Comparison of ENCODE assay signal across 30 cellular contexts in the genomic region with DNA sequence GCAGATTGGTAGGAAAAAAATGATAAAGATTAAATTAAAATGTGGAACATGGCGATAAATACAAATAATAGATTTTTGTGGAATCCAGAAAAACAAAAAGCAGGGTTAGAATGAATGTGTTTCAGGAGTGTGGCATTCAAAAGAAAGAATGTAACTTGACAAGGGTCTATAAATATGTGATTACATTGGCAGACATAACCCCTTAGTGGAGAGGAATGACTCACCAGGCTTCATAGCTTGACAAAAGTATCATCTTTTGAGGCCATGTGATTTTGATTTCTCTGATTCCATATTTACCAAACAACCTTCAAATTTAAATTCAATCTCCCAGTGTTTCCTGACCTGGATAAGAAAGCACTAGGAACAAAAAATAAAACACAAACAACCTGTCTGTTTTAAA. TPM values are rescaled to one million over a fixed set of nuclear protein-coding genes. Genes with fewer than 3 reads are reported as not detected.
DNase-seq lines count a peak whose midpoint lies in the region; ATAC-seq, FAIRE-seq and TF ChIP-seq lines count a peak whose summit lies in the region.
"Had no signal": no experiment of that assay in that cellular context is flagged by ENCODE, and none has a peak within 500 bp of the region (broad histone marks: within the 10 kb centered on the region; RNA-seq: fewer than 3 reads in every experiment).

No MANE protein-coding gene starts in this region.

- H3K9ac ChIP-seq in astrocyte (ENCODE audit: low read length) (no peak overlapping the region), mesendoderm (ENCODE audit: low read length) (no peak overlapping the region)

- no peaks in the 10 kb centered on the region for H3K27me3 ChIP-seq in astrocyte (ENCODE audit: insufficient read depth, low read length)
- H3K27me3 ChIP-seq in mesendoderm (ENCODE audit: insufficient read depth, low read length, poor library complexity): no peaks in the 10 kb centered on the region
- H3K27me3 ChIP-seq: body of pancreas, neutrophil, transverse colon had no signal

- peaks cover 10% of the 10 kb centered on the region for H3K4me1 Mint-ChIP-seq in astrocyte (ENCODE audit: low read depth, unreplicated experiment)
- H3K4me1 Mint-ChIP-seq: activated CD4-positive, alpha-beta T cell treated with anti-CD3 and anti-CD28 coated beads for 36 hours had no signal

- no peak overlapping the region for H3K23ac ChIP-seq in mesendoderm (ENCODE audit: low read length)

- H3K4ac ChIP-seq in mesendoderm (ENCODE audit: low read depth, low read length): no peak overlapping the region

- no peak overlapping the region for H2BK120ac ChIP-seq in mesendoderm (ENCODE audit: low read depth, low read length)

- H3K4me1 ChIP-seq in astrocyte (ENCODE audit: insufficient read depth, low read length): no peaks in the 10 kb centered on the region
- no peaks in the 10 kb centered on the region for H3K4me1 ChIP-seq in mesendoderm (ENCODE audit: control insufficient read depth, low read depth, low read length)
- H3K4me1 ChIP-seq: lower lobe of right lung had no signal

- no peaks in the 10 kb centered on the region for H3K27me3 Mint-ChIP-seq in astrocyte (ENCODE audit: low read depth, unreplicated experiment)
- H3K27me3 Mint-ChIP-seq: activated CD4-positive, alpha-beta T cell treated with anti-CD3 and anti-CD28 coated beads for 36 hours; dendritic cell treated with granulocyte-macrophage colony-stimulating factor and Interleukin-4, amounts not matched to agents 40 ng/mL and 50 ng/mL, for 4 days; stimulated activated naive CD8-positive, alpha-beta T cell treated with anti-CD3 and anti-CD28 coated beads, Interleukin-15, Interleukin-2, amounts not matched to agents 100 ng/mL and 50 ng/mL, for 24 hours had no signal

- no peak overlapping the region for H2AFZ ChIP-seq in astrocyte (ENCODE audit: low read depth, low read length)

- H2BK15ac ChIP-seq in mesendoderm (replicated peaks; ENCODE audit: low read depth): no peak overlapping the region

- H3K18ac ChIP-seq in mesendoderm (ENCODE audit: low read length): no peak overlapping the region

- no peaks in the 10 kb centered on the region for H3K9me3 ChIP-seq in astrocyte (ENCODE audit: insufficient read depth, low read depth, low read length)
- H3K9me3 ChIP-seq: body of pancreas had no signal

- no peak overlapping the region for H4K5ac ChIP-seq in mesendoderm (ENCODE audit: low read length)

- no peak overlapping the region for H2BK5ac ChIP-seq in mesendoderm (ENCODE audit: low read length)

- DNase-seq in AG20443 (ENCODE audit: low spot score) (peak; percentile 35), GM03348 (ENCODE audit: low spot score) (peak; percentile 60), astrocyte (ENCODE audit: low read depth) (peak; percentile 56), iris pigment epithelial cell (ENCODE audit: low read depth) (peak; percentile 68), mesendoderm (no peak), substantia nigra (lab: John Stamatoyannopoulos, UW) (no peak)
- DNase-seq: activated CD4-positive, alpha-beta T cell treated with anti-CD3 and anti-CD28 coated beads for 36 hours; body of pancreas; foreskin melanocyte; hippocampal formation; lower lobe of right lung; NCI-H1930; NCI-H526 treated with DMSO at 0.1 percent for 48 hours; Right ventricle myocardium superior; small intestine; stimulated activated CD4-positive, alpha-beta T cell treated with anti-CD3 and anti-CD28 coated beads, Interleukin-4, amount 100 ng/mL, for 1 hour; SW 1271; transverse colon had no signal

- no peak overlapping the region for H2AK5ac ChIP-seq in mesendoderm (ENCODE audit: low read length)

- no peaks in the 10 kb centered on the region for H4K20me1 ChIP-seq in astrocyte (ENCODE audit: insufficient read depth, low read length)

- no peak for TF ChIP-seq CTCF in astrocyte (IDR thresholded peaks at IDR 0.05; ENCODE audit: insufficient read depth, low read depth, low read length)

- no peak for ATAC-seq in GM19351 (IDR thresholded peaks at IDR 0.05; ENCODE audit: unreplicated experiment)
- ATAC-seq: activated CD4-positive, alpha-beta T cell treated with anti-CD3 and anti-CD28 coated beads for 36 hours; activated naive CD4-positive, alpha-beta T cell treated with anti-CD3 and anti-CD28 coated beads, Interleukin-2, amount 50 U/mL, for 72 hours; body of pancreas; lower lobe of right lung had no signal

- H3K36me3 ChIP-seq in astrocyte (ENCODE audit: insufficient read depth, low read length) (no peaks in the 10 kb centered on the region), mesendoderm (ENCODE audit: control insufficient read depth, insufficient read depth, low read length) (no peaks in the 10 kb centered on the region)
- H3K36me3 ChIP-seq: lower lobe of right lung, neutrophil, transverse colon had no signal

- peaks cover 5% of the 10 kb centered on the region for H3K9me3 Mint-ChIP-seq in astrocyte (ENCODE audit: unreplicated experiment)

- no peaks in the 10 kb centered on the region for H3K79me1 ChIP-seq in mesendoderm (ENCODE audit: low read length)

- H4K8ac ChIP-seq in mesendoderm (ENCODE audit: low read depth, low read length): no peak overlapping the region

- H3K27ac ChIP-seq in astrocyte (ENCODE audit: low read depth, low read length) (no peak overlapping the region), mesendoderm (ENCODE audit: low read depth, low read length) (no peak overlapping the region), substantia nigra (ENCODE audit: low read depth, low read length, poor library complexity, severe bottlenecking) (no peak overlapping the region)
- H3K27ac ChIP-seq: body of pancreas, HL-60, lower lobe of right lung, neutrophil, transverse colon had no signal

- H3K79me2 ChIP-seq in astrocyte (ENCODE audit: insufficient read depth, low read length): no peaks in the 10 kb centered on the region
- no peaks in the 10 kb centered on the region for H3K79me2 ChIP-seq in mesendoderm (ENCODE audit: control insufficient read depth, insufficient read depth, low read length)

- H3K36me3 Mint-ChIP-seq in astrocyte (ENCODE audit: low read depth, unreplicated experiment): peaks cover 2% of the 10 kb centered on the region
- H3K36me3 Mint-ChIP-seq: activated naive CD4-positive, alpha-beta T cell treated with anti-CD3 and anti-CD28 coated beads, Interleukin-2, amount 50 U/mL, for 72 hours had no signal

- H3K4me3 ChIP-seq in astrocyte (ENCODE audit: insufficient read depth, low read depth, low read length) (no peak overlapping the region), mesendoderm (ENCODE audit: low read length) (no peak overlapping the region)
- H3K4me3 ChIP-seq: body of pancreas, lower lobe of right lung, transverse colon had no signal

- no peak for FAIRE-seq in astrocyte (lab: Jason Lieb, UNC)
- FAIRE-seq: endothelial cell of umbilical vein, G401.6, keratinocyte, small intestine had no signal

- H3K4me2 ChIP-seq in astrocyte (ENCODE audit: low read length) (no peak overlapping the region), mesendoderm (ENCODE audit: low read length) (no peak overlapping the region)

- H3K56ac ChIP-seq in mesendoderm (ENCODE audit: low read length): no peak overlapping the region

- 100% methylated on average over 1 of the region's 1 CpG for WGBS in mesendoderm (ENCODE audit: extremely low coverage, insufficient coverage, low lambda C conversion rate)

- no peak overlapping the region for H3K27ac Mint-ChIP-seq in astrocyte (ENCODE audit: unreplicated experiment)
- H3K27ac Mint-ChIP-seq: activated CD4-positive, alpha-beta T cell treated with anti-CD3 and anti-CD28 coated beads for 36 hours; activated naive CD4-positive, alpha-beta T cell treated with anti-CD3 and anti-CD28 coated beads, Interleukin-2, amount 50 U/mL, for 72 hours; dendritic cell treated with granulocyte-macrophage colony-stimulating factor and Interleukin-4, amounts not matched to agents 40 ng/mL and 50 ng/mL, for 4 days; stimulated activated naive CD8-positive, alpha-beta T cell treated with anti-CD3 and anti-CD28 coated beads, Interleukin-15, Interleukin-2, amounts not matched to agents 100 ng/mL and 50 ng/mL, for 24 hours had no signal

- H3K4me3 Mint-ChIP-seq in astrocyte (ENCODE audit: unreplicated experiment): no peak overlapping the region
- H3K4me3 Mint-ChIP-seq: activated CD4-positive, alpha-beta T cell treated with anti-CD3 and anti-CD28 coated beads for 36 hours; dendritic cell treated with granulocyte-macrophage colony-stimulating factor and Interleukin-4, amounts not matched to agents 40 ng/mL and 50 ng/mL, for 4 days; stimulated activated naive CD8-positive, alpha-beta T cell treated with anti-CD3 and anti-CD28 coated beads, Interleukin-15, Interleukin-2, amounts not matched to agents 100 ng/mL and 50 ng/mL, for 24 hours had no signal

RNA-seq across cellular contexts. Expression of a gene that starts 24.4 kb away (rescaled TPM):
- total RNA-seq in astrocyte: 73.5 and 104 TPM in 2 replicates
- 1,103 TPM for polyA plus RNA-seq in mesendoderm (2013, experiment 1 of 2)
- polyA plus RNA-seq in mesendoderm (2013, experiment 2 of 2): 1,074 TPM
- total RNA-seq: activated CD4-positive, alpha-beta T cell treated with anti-CD3 and anti-CD28 coated beads for 36 hours; activated naive CD4-positive, alpha-beta T cell treated with anti-CD3 and anti-CD28 coated beads, Interleukin-2, amount 50 U/mL, for 72 hours had no signal

RNA-seq across cellular contexts. Expression of a gene that starts 45.5 kb away (rescaled TPM):
- total RNA-seq in astrocyte: not detected in 2 replicates
- polyA plus RNA-seq in mesendoderm (2013, experiment 1 of 2): not detected
- polyA plus RNA-seq in mesendoderm (2013, experiment 2 of 2): not detected
- total RNA-seq: activated CD4-positive, alpha-beta T cell treated with anti-CD3 and anti-CD28 coated beads for 36 hours; activated naive CD4-positive, alpha-beta T cell treated with anti-CD3 and anti-CD28 coated beads, Interleukin-2, amount 50 U/mL, for 72 hours; body of pancreas; endothelial cell of umbilical vein; lower lobe of right lung; OCI-LY7; pulmonary artery endothelial cell; Right ventricle myocardium superior; transverse colon had no signal
- polyA plus RNA-seq: BJ, endothelial cell of umbilical vein, keratinocyte, small intestine had no signal

Comparison
In these comparisons a context has a peak if more than half of its experiments do, and no peak if none do; other contexts are left out.
1. DNase-seq: peak in AG20443 (single experiment), GM03348 (single experiment), astrocyte (single experiment) and iris pigment epithelial cell (single experiment); none in mesendoderm (single experiment) and substantia nigra (0 of 49).